1 cellular context compared by ENCODE assay signal in genomic region chr1:51512611-51513010, GRCh38.
TF ChIP-seq lines count a peak whose summit lies in the region.

No MANE protein-coding gene starts in this region.

TF ChIP-seq in GM12878, 131 proteins besides CTCF, POLR2A, EP300 and RAD21 (continued from another document):
- peak; percentile 83 for TF ChIP-seq ZNF384 (IDR thresholded peaks at IDR 0.05; ENCODE audit: borderline replicate concordance, low read depth, low read length)
- TF ChIP-seq IRF4 (IDR thresholded peaks at IDR 0.05; ENCODE audit: low read depth, low read length), result no peak
- no peak for TF ChIP-seq MLLT1 (IDR thresholded peaks at IDR 0.05)
- TF ChIP-seq HSF1 (IDR thresholded peaks at IDR 0.05; ENCODE audit: low read depth, low read length), result no peak
- TF ChIP-seq ZNF274 (IDR thresholded peaks at IDR 0.05; ENCODE audit: insufficient read depth, insufficient read length), result no peak
- TF ChIP-seq CBX3 (IDR thresholded peaks at IDR 0.05; ENCODE audit: borderline replicate concordance, low read depth), result no peak
- no peak for TF ChIP-seq NFIC (IDR thresholded peaks at IDR 0.05; ENCODE audit: low read depth, low read length)
- no peak for TF ChIP-seq RAD51 (IDR thresholded peaks at IDR 0.05)
- TF ChIP-seq ZSCAN29 (IDR thresholded peaks at IDR 0.05), result no peak
- TF ChIP-seq MYB (IDR thresholded peaks at IDR 0.05; ENCODE audit: borderline replicate concordance, low read depth, low read length), result no peak
